ENCODE assay signal across 8 cellular contexts in the genomic region with DNA sequence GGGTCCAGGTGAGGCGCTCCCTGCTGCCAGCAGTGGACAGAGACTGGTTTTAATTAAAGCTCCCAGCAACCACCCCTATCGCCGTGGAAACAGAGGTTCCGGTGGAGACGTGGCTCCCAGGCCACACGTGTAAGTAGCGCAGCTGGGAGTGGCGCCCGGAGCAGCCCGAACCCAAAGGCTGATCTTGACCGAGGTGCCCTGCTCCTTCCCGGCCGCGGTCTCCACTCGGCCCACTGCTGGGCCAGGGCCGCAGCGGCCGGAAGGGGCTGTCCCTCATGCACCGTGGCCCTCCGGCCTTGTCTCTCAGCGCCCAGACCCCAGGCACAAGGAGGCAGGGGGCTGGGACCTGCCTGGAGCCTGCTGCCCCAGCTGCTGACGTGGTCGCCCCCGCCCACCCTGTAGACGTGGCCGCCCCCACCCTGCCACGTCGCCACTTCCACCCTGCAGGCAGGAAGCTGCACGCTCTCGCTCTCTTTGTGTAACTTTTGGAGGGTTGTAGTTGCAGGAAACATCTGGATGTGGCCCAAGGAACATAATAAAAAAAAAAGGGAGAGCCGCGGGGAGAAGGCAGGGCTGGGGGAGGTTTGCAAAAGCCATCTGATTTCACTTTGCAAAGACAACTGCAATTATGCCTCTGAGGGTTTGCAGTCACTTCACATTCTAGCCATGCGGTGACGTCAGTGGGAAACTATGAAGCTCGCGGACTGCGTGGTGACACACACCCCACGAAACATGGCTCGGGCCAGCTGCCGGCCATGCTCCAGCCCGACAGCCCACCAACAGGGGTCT.
DNase-seq lines count a peak whose midpoint lies in the region; ATAC-seq, FAIRE-seq and TF ChIP-seq lines count a peak whose summit lies in the region.

No MANE protein-coding gene starts in this region.

- H3K4me3 ChIP-seq in BE2C (ENCODE audit: low read depth, low read length) = no peak overlapping the region

- peak; percentile 90 to 92 for ATAC-seq in naive B cell (ENCODE audit: low read depth in 2 of 2)
- peak; percentile 87 for ATAC-seq in stimulated activated effector memory CD8-positive, alpha-beta T cell treated with anti-CD3 and anti-CD28 coated beads, Interleukin-12 subunit alpha, Interleukin-12 subunit beta, amount 100 ng/mL, for 72 hours
- no peak for ATAC-seq in GM19397 (IDR thresholded peaks at IDR 0.05; ENCODE audit: unreplicated experiment)

- H3K36me3 Mint-ChIP-seq in naive B cell = no peaks in the 10 kb centered on the region
- H3K36me3 Mint-ChIP-seq in stimulated activated effector memory CD8-positive, alpha-beta T cell treated with anti-CD3 and anti-CD28 coated beads, Interleukin-12 subunit alpha, Interleukin-12 subunit beta, amount 100 ng/mL, for 72 hours = peaks cover 8% of the 10 kb centered on the region

- FAIRE-seq in endometrium (lab: Jason Lieb, UNC) = peak; percentile 92

- peak overlapping the region; percentile 80 to 99 (median 96) for H3K27ac Mint-ChIP-seq in naive B cell
- peak overlapping the region; percentile 95 for H3K27ac Mint-ChIP-seq in stimulated activated effector memory CD8-positive, alpha-beta T cell treated with anti-CD3 and anti-CD28 coated beads, Interleukin-12 subunit alpha, Interleukin-12 subunit beta, amount 100 ng/mL, for 72 hours

- TF ChIP-seq CTCF in BE2C (IDR thresholded peaks at IDR 0.05; ENCODE audit: low read depth, low read length) = no peak

- peaks cover 9% of the 10 kb centered on the region for H3K4me1 ChIP-seq in BE2C

- H3K36me3 ChIP-seq in BE2C = no peaks in the 10 kb centered on the region

- peak overlapping the region; percentile 84 to 98 (median 94) for H3K4me3 Mint-ChIP-seq in naive B cell
- peak overlapping the region; percentile 72 for H3K4me3 Mint-ChIP-seq in stimulated activated effector memory CD8-positive, alpha-beta T cell treated with anti-CD3 and anti-CD28 coated beads, Interleukin-12 subunit alpha, Interleukin-12 subunit beta, amount 100 ng/mL, for 72 hours

- H3K9me3 Mint-ChIP-seq in naive B cell = no peaks in the 10 kb centered on the region
- H3K9me3 Mint-ChIP-seq in stimulated activated effector memory CD8-positive, alpha-beta T cell treated with anti-CD3 and anti-CD28 coated beads, Interleukin-12 subunit alpha, Interleukin-12 subunit beta, amount 100 ng/mL, for 72 hours = no peaks in the 10 kb centered on the region

- DNase-seq in BE2C = peak; percentile 47
- peak; percentile 91 for DNase-seq in MV-4-11 (lab: John Stamatoyannopoulos, UW)
- peak; percentile 80 for DNase-seq in activated CD8-positive, alpha-beta memory T cell treated with anti-CD3 and anti-CD28 coated beads, Interleukin-2, amount 50 U/mL, for 4 hours
- DNase-seq in naive B cell = peak; percentile 76
- DNase-seq in stimulated activated effector memory CD8-positive, alpha-beta T cell treated with anti-CD3 and anti-CD28 coated beads, Interleukin-12 subunit alpha, Interleukin-12 subunit beta, amount 100 ng/mL, for 72 hours (ENCODE audit: low spot score in 2 of 2) = peak; percentile 62 to 68
- no peak for DNase-seq in COLO668 (lab: John Stamatoyannopoulos, UW; ENCODE audit: unreplicated experiment)

- H3K27me3 ChIP-seq in BE2C = no peaks in the 10 kb centered on the region

- H3K4me1 Mint-ChIP-seq in naive B cell = peaks cover 16 to 22% (median 17%) of the 10 kb centered on the region in 3 donors
- H3K4me1 Mint-ChIP-seq in stimulated activated effector memory CD8-positive, alpha-beta T cell treated with anti-CD3 and anti-CD28 coated beads, Interleukin-12 subunit alpha, Interleukin-12 subunit beta, amount 100 ng/mL, for 72 hours = peaks cover 20% of the 10 kb centered on the region

- no peaks in the 10 kb centered on the region for H3K9me3 ChIP-seq in BE2C

- H3K27me3 Mint-ChIP-seq in naive B cell = no peaks in the 10 kb centered on the region
